In genomic region chr2:222796413-222797103, GRCh38 we compare ENCODE assay signal across 11 cellular contexts.
DNase-seq lines count a peak whose midpoint lies in the region; ATAC-seq and TF ChIP-seq lines count a peak whose summit lies in the region.
"Had no signal": no experiment of that assay in that cellular context is flagged by ENCODE, and none has a peak within 500 bp of the region (broad histone marks: within the 10 kb centered on the region; RNA-seq: fewer than 3 reads in every experiment).

No MANE protein-coding gene starts in this region.

- H3K4me3 ChIP-seq in BJ (ENCODE audit: low read depth, low read length) (no peak overlapping the region), choroid plexus epithelial cell (ENCODE audit: low read depth, low read length) (no peak overlapping the region), mesodermal cell (ENCODE audit: extremely low read depth, insufficient read depth, low read length, poor library complexity, severe bottlenecking) (no peak overlapping the region)
- H3K4me3 ChIP-seq: coronary artery, SJSA1 had no signal

- H3K4me1 ChIP-seq in mesodermal cell (ENCODE audit: control insufficient read depth, insufficient read depth, low read length, poor library complexity, severe bottlenecking): peaks cover 15% of the 10 kb centered on the region

- POLR2A ChIA-PET in BJ (lab: Charles Lee): interaction anchor here (0.6 kb wide), 1 partner anchor 8 kb away, joined by 12 read pairs; no protein-coding TSS in a partner anchor

- no peaks in the 10 kb centered on the region for H3K9me3 ChIP-seq in mesodermal cell (ENCODE audit: control insufficient read depth, low read length)
- H3K9me3 ChIP-seq: SJSA1 had no signal

- H3K36me3 ChIP-seq in BJ (ENCODE audit: control insufficient read depth, insufficient read depth, low read length) (no peaks in the 10 kb centered on the region), mesodermal cell (ENCODE audit: control insufficient read depth, insufficient read depth, low read length) (no peaks in the 10 kb centered on the region)
- H3K36me3 ChIP-seq: SJSA1 had no signal

- DNase-seq in BJ (ENCODE audit: low read depth): peak; percentile 14
- DNase-seq in NCI-H1417 treated with DMSO at 0.1 percent for 48 hours (lab: John Stamatoyannopoulos, UW): peak; percentile 54
- peak; percentile 68 for DNase-seq in choroid plexus epithelial cell (ENCODE audit: low read depth)
- no peak for DNase-seq in stimulated activated CD4-positive, alpha-beta T cell treated with anti-CD3 and anti-CD28 coated beads, Interleukin-2, amount 100 ng/mL, for 24 hours
- DNase-seq: stimulated activated CD4-positive, alpha-beta T cell treated with anti-CD3 and anti-CD28 coated beads, Interleukin-12 subunit alpha, Interleukin-12 subunit beta, amount 100 ng/mL, for 4 hours had no signal

- ATAC-seq in GM18858 (IDR thresholded peaks at IDR 0.05; ENCODE audit: unreplicated experiment) (no peak), GM18870 (IDR thresholded peaks at IDR 0.05; ENCODE audit: unreplicated experiment) (no peak), HG02852 (IDR thresholded peaks at IDR 0.05; ENCODE audit: unreplicated experiment) (no peak)

- no peaks in the 10 kb centered on the region for H3K27me3 ChIP-seq in BJ (ENCODE audit: control insufficient read depth, insufficient read depth, low read length)
- H3K27me3 ChIP-seq: SJSA1 had no signal

- CTCF ChIA-PET in BJ (lab: Yijun Ruan, JAX): interaction anchor here (0.6 to 2.9 kb wide), 18 partner anchors 11 to 148 kb away, joined by 3 to 12 read pairs (median 4); no protein-coding TSS in a partner anchor

- peak overlapping the region; percentile 32 for H3K27ac ChIP-seq in mesodermal cell (ENCODE audit: low read depth, low read length, severe bottlenecking)
- H3K27ac ChIP-seq: SJSA1 had no signal

- TF ChIP-seq CTCF in BJ (IDR thresholded peaks at IDR 0.05; ENCODE audit: insufficient read depth, low read depth, low read length): no peak
- no peak for TF ChIP-seq CTCF in choroid plexus epithelial cell (conservative IDR thresholded peaks at IDR 0.05; ENCODE audit: low read depth, low read length)

- WGBS in mesodermal cell (ENCODE audit: insufficient coverage in 2 of 2), 2 experiments: 57 to 65% methylated on average over 4 to 5 of the region's 5 CpGs

Comparison
In these comparisons a context has a peak if more than half of its experiments do, and no peak if none do; other contexts are left out.
1. DNase-seq: peak in BJ (single experiment), NCI-H1417 treated with DMSO at 0.1 percent for 48 hours (single experiment) and choroid plexus epithelial cell (single experiment); none in stimulated activated CD4-positive, alpha-beta T cell treated with anti-CD3 and anti-CD28 coated beads, Interleukin-2, amount 100 ng/mL, for 24 hours (0 of 2).